In the genomic region with DNA sequence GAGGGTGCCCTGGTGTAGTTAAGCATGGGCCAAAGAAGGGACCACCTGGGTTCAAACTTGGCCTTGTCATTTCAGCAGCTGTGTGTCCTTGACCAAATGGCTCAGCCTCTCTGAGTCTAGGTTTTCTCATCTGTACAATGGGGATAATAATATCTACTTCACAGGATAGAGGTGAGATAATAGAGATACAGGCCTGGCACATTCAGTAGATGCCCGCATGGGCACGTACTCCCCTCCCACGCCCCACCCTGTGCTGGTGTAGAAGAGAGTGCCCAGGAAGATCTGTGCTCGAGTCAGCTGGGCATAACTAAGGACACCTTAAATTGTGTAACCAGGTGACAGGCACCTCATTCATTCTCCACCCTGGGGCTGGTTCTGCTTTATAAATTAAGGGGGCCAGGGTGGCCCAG, we compare ENCODE assay signal across 8 cellular contexts. TPM values are rescaled to one million over a fixed set of nuclear protein-coding genes. Genes with fewer than 3 reads are reported as not detected.
A peak's percentile ranks its signal among the peaks of the same experiment; 100 is the strongest.
DNase-seq lines count a peak whose midpoint lies in the region; ATAC-seq and TF ChIP-seq lines count a peak whose summit lies in the region.

No MANE protein-coding gene starts in this region.

- ATAC-seq in GM18868 (IDR thresholded peaks at IDR 0.05; ENCODE audit: unreplicated experiment), result peak; percentile 14
- ATAC-seq in HG02973 (IDR thresholded peaks at IDR 0.05; ENCODE audit: unreplicated experiment), result peak; percentile 9
- ATAC-seq in SK-N-SH treated with all-trans-retinoic acid at 6 μM for 48 hours, result no peak

- H3K27ac Mint-ChIP-seq in activated naive CD4-positive, alpha-beta T cell treated with anti-CD3 and anti-CD28 coated beads, Interleukin-2, amount 10 ng/mL, durations not matched to agents 7 days and 5 days, result peak overlapping the region; percentile 96

- H3K36me3 Mint-ChIP-seq in activated naive CD4-positive, alpha-beta T cell treated with anti-CD3 and anti-CD28 coated beads, Interleukin-2, amount 10 ng/mL, durations not matched to agents 7 days and 5 days, result peaks cover 46% of the 10 kb centered on the region

- peak overlapping the region; percentile 97 for H3K4me3 Mint-ChIP-seq in activated naive CD4-positive, alpha-beta T cell treated with anti-CD3 and anti-CD28 coated beads, Interleukin-2, amount 10 ng/mL, durations not matched to agents 7 days and 5 days

- no peaks in the 10 kb centered on the region for H3K27me3 Mint-ChIP-seq in activated naive CD4-positive, alpha-beta T cell treated with anti-CD3 and anti-CD28 coated beads, Interleukin-2, amount 10 ng/mL, durations not matched to agents 7 days and 5 days

- peaks cover 5% of the 10 kb centered on the region for H3K9me3 Mint-ChIP-seq in activated naive CD4-positive, alpha-beta T cell treated with anti-CD3 and anti-CD28 coated beads, Interleukin-2, amount 10 ng/mL, durations not matched to agents 7 days and 5 days

- CTCF ChIA-PET in activated naive CD4-positive, alpha-beta T cell treated with anti-CD3 and anti-CD28 coated beads, Interleukin-2, amount 10 ng/mL, durations not matched to agents 7 days and 5 days (lab: Charles Lee), result interaction anchor here (1.3 to 7.7 kb wide), 5 partner anchors 22 to 81 kb away, joined by 3 to 68 read pairs (median 5); no protein-coding TSS in a partner anchor

- H3K27ac ChIP-seq in skin epidermis, result peak overlapping the region; percentile 19 to 96 (median 81)

- peak; percentile 45 for DNase-seq in activated naive CD4-positive, alpha-beta T cell treated with anti-CD3 and anti-CD28 coated beads, Interleukin-2, amount 10 ng/mL, durations not matched to agents 7 days and 5 days
- no peak for DNase-seq in HPDE6-E6E7 (ENCODE audit: extremely low spot score)
- DNase-seq in MV-4-11 (lab: John Stamatoyannopoulos, UW), result no peak
- DNase-seq in H4 (ENCODE audit: low spot score), result no peak

- H3K4me3 ChIP-seq in skin epidermis, result peak overlapping the region; percentile 20 to 48 (median 38)

- peaks cover 70% of the 10 kb centered on the region for H3K4me1 Mint-ChIP-seq in activated naive CD4-positive, alpha-beta T cell treated with anti-CD3 and anti-CD28 coated beads, Interleukin-2, amount 10 ng/mL, durations not matched to agents 7 days and 5 days

TF ChIP-seq in SK-N-SH treated with all-trans-retinoic acid at 6 μM for 48 hours, 23 proteins besides CTCF, POLR2A, EP300 and RAD21:
- TF ChIP-seq ARNTL (CRISPR knock-in tag; IDR thresholded peaks at IDR 0.05; ENCODE audit: borderline replicate concordance, low read depth) (no peak), BACH2 (CRISPR knock-in tag; IDR thresholded peaks at IDR 0.05; ENCODE audit: borderline replicate concordance) (no peak), RARB (CRISPR knock-in tag; IDR thresholded peaks at IDR 0.05) (no peak), ZFP30 (CRISPR knock-in tag; IDR thresholded peaks at IDR 0.05) (no peak), PATZ1 (CRISPR knock-in tag; IDR thresholded peaks at IDR 0.05; ENCODE audit: borderline replicate concordance) (no peak), ZNF565 (CRISPR knock-in tag; conservative IDR thresholded peaks at IDR 0.05; ENCODE audit: low read depth) (no peak), ISL1 (CRISPR knock-in tag; IDR thresholded peaks at IDR 0.05) (no peak), GLIS3 (CRISPR knock-in tag; IDR thresholded peaks at IDR 0.05) (no peak)

RNA-seq across cellular contexts. Expression of gene TMEM185B, which starts 8.4 kb away (rescaled TPM):
- 24.7 and 39.3 TPM in 2 replicates for total RNA-seq in H4 (2014; rRNA removed; shearing (Covaris generic))

RNA-seq across cellular contexts. Expression of gene RALB, which starts 21.1 kb away (rescaled TPM):
- 31.8 and 34.4 TPM in 2 replicates for total RNA-seq in H4 (2014; rRNA removed; shearing (Covaris generic))
